14 cellular contexts compared by ENCODE assay signal in the genomic region with DNA sequence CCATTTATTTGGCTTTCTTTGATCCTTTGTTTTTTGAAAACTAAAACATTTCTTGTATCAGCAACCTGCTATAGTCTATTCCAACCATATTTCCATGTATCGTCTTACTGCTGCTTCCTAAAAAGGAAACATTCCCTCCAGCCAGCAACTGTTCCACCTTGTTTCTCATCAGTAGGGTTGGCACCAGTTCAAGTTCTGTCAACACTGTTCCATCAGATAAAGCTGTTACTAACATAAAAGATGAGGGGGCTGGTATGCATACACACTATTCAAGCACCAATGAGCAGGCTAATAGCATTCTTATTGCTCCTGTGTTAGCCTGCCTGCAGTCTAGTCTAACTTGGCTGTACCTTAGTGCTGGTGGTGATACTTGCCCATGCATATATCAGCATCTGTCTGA.
A peak's percentile ranks its signal among the peaks of the same experiment; 100 is the strongest.
DNase-seq lines count a peak whose midpoint lies in the region; ATAC-seq and TF ChIP-seq lines count a peak whose summit lies in the region.
"Had no signal": no experiment of that assay in that cellular context is flagged by ENCODE, and none has a peak within 500 bp of the region (broad histone marks: within the 10 kb centered on the region; RNA-seq: fewer than 3 reads in every experiment).

No MANE protein-coding gene starts in this region.

- H3K4me3 Mint-ChIP-seq in activated T-helper 2 cell treated with anti-CD3 and anti-CD28 coated beads, Interferon-gamma antibody, Interleukin-2, Interleukin-4, amounts not matched to agents 10 μg/mL and 5 μg/mL and 100 μg/mL, durations not matched to agents 14 hours and 24 hours and 36 hours (ENCODE audit: low read depth): no peak overlapping the region
- H3K4me3 Mint-ChIP-seq: activated B cell treated with CpG ODN at 0.5 μM for 24 hours; CD4-positive, CD25-positive, alpha-beta regulatory T cell; neural progenitor cell had no signal

- DNase-seq in Caki2 (ENCODE audit: low read depth) (peak; percentile 33), NCI-H1092 treated with DMSO at 0.1 percent for 48 hours (lab: John Stamatoyannopoulos, UW) (peak; percentile 28), PC-3 (peak; percentile 2), glomerular endothelial cell (ENCODE audit: extremely low read depth, low read depth, low spot score) (peak; percentile 12), Kasumi-1 (lab: John Stamatoyannopoulos, UW) (no peak)
- no peak for DNase-seq in activated T-helper 2 cell treated with anti-CD3 and anti-CD28 coated beads, Interferon-gamma antibody, Interleukin-2, Interleukin-4, amounts not matched to agents 10 μg/mL and 5 μg/mL and 100 μg/mL, durations not matched to agents 14 hours and 24 hours and 36 hours (ENCODE audit: low spot score)
- DNase-seq: activated B cell treated with CpG ODN at 0.5 μM for 24 hours; activated effector memory CD4-positive, alpha-beta T cell treated with anti-CD3 and anti-CD28 coated beads, Interleukin-2, amount 50 U/mL, for 16 hours; CD4-positive, CD25-positive, alpha-beta regulatory T cell had no signal

- H3K4me2 ChIP-seq in PC-3 (ENCODE audit: low read length): no peak overlapping the region
- H3K4me2 ChIP-seq: neural progenitor cell had no signal

- no peaks in the 10 kb centered on the region for H3K4me1 ChIP-seq in PC-3 (ENCODE audit: insufficient read depth, low read length)
- H3K4me1 ChIP-seq: neural progenitor cell had no signal

- no peak for TF ChIP-seq CTCF in PC-3 (conservative IDR thresholded peaks at IDR 0.05; ENCODE audit: low read depth, low read length)

- no peaks in the 10 kb centered on the region for H3K4me1 Mint-ChIP-seq in activated T-helper 2 cell treated with anti-CD3 and anti-CD28 coated beads, Interferon-gamma antibody, Interleukin-2, Interleukin-4, amounts not matched to agents 10 μg/mL and 5 μg/mL and 100 μg/mL, durations not matched to agents 14 hours and 24 hours and 36 hours (ENCODE audit: low read depth)
- H3K4me1 Mint-ChIP-seq: activated B cell treated with CpG ODN at 0.5 μM for 24 hours; CD4-positive, CD25-positive, alpha-beta regulatory T cell; neural progenitor cell had no signal

- H3K9me3 Mint-ChIP-seq in activated T-helper 2 cell treated with anti-CD3 and anti-CD28 coated beads, Interferon-gamma antibody, Interleukin-2, Interleukin-4, amounts not matched to agents 10 μg/mL and 5 μg/mL and 100 μg/mL, durations not matched to agents 14 hours and 24 hours and 36 hours: no peaks in the 10 kb centered on the region
- H3K9me3 Mint-ChIP-seq: activated B cell treated with CpG ODN at 0.5 μM for 24 hours; CD4-positive, CD25-positive, alpha-beta regulatory T cell; neural progenitor cell had no signal

- H3K27me3 Mint-ChIP-seq in activated T-helper 2 cell treated with anti-CD3 and anti-CD28 coated beads, Interferon-gamma antibody, Interleukin-2, Interleukin-4, amounts not matched to agents 10 μg/mL and 5 μg/mL and 100 μg/mL, durations not matched to agents 14 hours and 24 hours and 36 hours (ENCODE audit: low read depth): no peaks in the 10 kb centered on the region
- H3K27me3 Mint-ChIP-seq: activated B cell treated with CpG ODN at 0.5 μM for 24 hours; CD4-positive, CD25-positive, alpha-beta regulatory T cell had no signal

- no TSS peak for BruUV-seq in PC-3 (replicated peaks; lab: Mats Ljungman, UMichigan)

- no peaks in the 10 kb centered on the region for H3K27me3 ChIP-seq in PC-3 (ENCODE audit: low read length)
- H3K27me3 ChIP-seq: neural progenitor cell had no signal

- no peak overlapping the region for H3K9ac ChIP-seq in PC-3 (ENCODE audit: low read length)
- H3K9ac ChIP-seq: neural progenitor cell had no signal

- H3K36me3 ChIP-seq in PC-3 (ENCODE audit: low read depth, low read length): no peaks in the 10 kb centered on the region
- H3K36me3 ChIP-seq: neural progenitor cell had no signal

- H3K9me2 ChIP-seq in PC-3 (replicated peaks; ENCODE audit: low read length): no peaks in the 10 kb centered on the region

- H3K4me3 ChIP-seq in PC-3 (ENCODE audit: low read length): no peak overlapping the region
- H3K4me3 ChIP-seq: GM12878, neural progenitor cell had no signal

- in situ Hi-C loops in Caki2 (cut with HindIII; ENCODE audit: low pct_unique_long_range_greater_than_20kb, low sequenced_read_pairs): no loop called here

- no peaks in the 10 kb centered on the region for H3F3A ChIP-seq in PC-3 (ENCODE audit: low read length, unreplicated experiment)

- no peaks in the 10 kb centered on the region for H3K9me3 ChIP-seq in PC-3 (ENCODE audit: low read length)

- no peaks in the 10 kb centered on the region for H3K79me2 ChIP-seq in PC-3 (ENCODE audit: low read length)

- no peak for ATAC-seq in PC-3
- no peak for ATAC-seq in HG02884 (IDR thresholded peaks at IDR 0.05; ENCODE audit: unreplicated experiment)
- no peak for ATAC-seq in HG02588 (IDR thresholded peaks at IDR 0.05; ENCODE audit: unreplicated experiment)
- ATAC-seq: GM12878, Panc1 had no signal

- H4K20me1 ChIP-seq in PC-3 (ENCODE audit: low read length): no peaks in the 10 kb centered on the region

- no peak overlapping the region for H2AFZ ChIP-seq in PC-3 (ENCODE audit: low read length)
- H2AFZ ChIP-seq: neural progenitor cell had no signal

- intact Hi-C loops in PC-3 (cut with micrococcal nuclease): no loop called here
- intact Hi-C loops in activated T-helper 2 cell treated with anti-CD3 and anti-CD28 coated beads, Interferon-gamma antibody, Interleukin-2, Interleukin-4, amounts not matched to agents 10 μg/mL and 5 μg/mL and 100 μg/mL, durations not matched to agents 14 hours and 24 hours and 36 hours (cut with micrococcal nuclease): no loop called here

- H3K27ac ChIP-seq in PC-3 (ENCODE audit: low read length): no peak overlapping the region
- H3K27ac ChIP-seq: neural progenitor cell had no signal

- CTCF ChIA-PET in PC-3 (lab: Charles Lee): no interaction called here

- no peaks in the 10 kb centered on the region for H3K36me3 Mint-ChIP-seq in activated T-helper 2 cell treated with anti-CD3 and anti-CD28 coated beads, Interferon-gamma antibody, Interleukin-2, Interleukin-4, amounts not matched to agents 10 μg/mL and 5 μg/mL and 100 μg/mL, durations not matched to agents 14 hours and 24 hours and 36 hours (ENCODE audit: low read depth)
- H3K36me3 Mint-ChIP-seq: neural progenitor cell had no signal

- POLR2A ChIA-PET in PC-3 (lab: Charles Lee; ENCODE audit: unreplicated experiment): no interaction called here

- no peak overlapping the region for H3K27ac Mint-ChIP-seq in activated T-helper 2 cell treated with anti-CD3 and anti-CD28 coated beads, Interferon-gamma antibody, Interleukin-2, Interleukin-4, amounts not matched to agents 10 μg/mL and 5 μg/mL and 100 μg/mL, durations not matched to agents 14 hours and 24 hours and 36 hours
- H3K27ac Mint-ChIP-seq: activated B cell treated with CpG ODN at 0.5 μM for 24 hours; CD4-positive, CD25-positive, alpha-beta regulatory T cell; neural progenitor cell had no signal

Comparison
In these comparisons a context has a peak if more than half of its experiments do, and no peak if none do; other contexts are left out.
1. DNase-seq: peak in Caki2 (single experiment), NCI-H1092 treated with DMSO at 0.1 percent for 48 hours (single experiment), PC-3 (single experiment) and glomerular endothelial cell (single experiment); none in activated T-helper 2 cell treated with anti-CD3 and anti-CD28 coated beads, Interferon-gamma antibody, Interleukin-2, Interleukin-4, amounts not matched to agents 10 μg/mL and 5 μg/mL and 100 μg/mL, durations not matched to agents 14 hours and 24 hours and 36 hours (single experiment) and Kasumi-1 (0 of 2).